1 cellular context compared by ENCODE assay signal in the genomic region with DNA sequence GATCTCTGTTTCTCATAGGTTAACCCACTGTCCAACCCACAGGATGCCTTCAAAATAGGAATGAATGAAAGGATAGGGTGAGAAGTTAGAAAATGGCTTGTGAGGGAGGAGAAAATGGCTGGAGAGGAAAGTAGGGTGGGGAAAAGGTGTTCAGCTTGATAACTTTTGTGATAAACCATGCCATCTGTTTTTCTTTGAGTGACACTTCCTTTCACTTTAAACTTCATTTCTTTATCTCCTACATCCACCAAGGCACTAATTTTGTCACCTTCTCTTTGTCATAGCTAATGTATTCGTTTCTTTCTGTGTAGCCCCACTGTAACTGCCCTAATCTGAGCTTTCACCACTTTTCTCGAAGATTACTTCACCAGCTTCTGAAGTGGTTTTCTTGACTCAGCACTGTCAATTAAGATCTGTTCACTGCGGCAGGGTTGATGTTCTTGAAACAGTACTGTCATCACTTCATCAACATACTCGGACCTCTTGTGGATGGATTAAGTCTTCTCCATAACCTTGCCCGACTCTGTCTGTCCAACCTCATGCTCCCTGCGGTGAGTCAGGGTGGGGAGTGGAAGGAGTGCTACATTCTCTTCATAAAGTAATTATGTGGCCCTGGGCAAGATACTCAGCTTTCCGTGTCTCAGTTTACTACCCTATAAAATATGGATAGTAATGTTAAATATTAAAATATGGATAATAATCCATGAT.
TF ChIP-seq lines count a peak whose summit lies in the region.

No MANE protein-coding gene starts in this region.

TF ChIP-seq in HEK293, 187 proteins besides CTCF, POLR2A, EP300 and RAD21 (continued from another document):
- TF ChIP-seq SP3 (tag by site-specific recombination; IDR thresholded peaks at IDR 0.05) (no peak), FEZF1 (tag by site-specific recombination; IDR thresholded peaks at IDR 0.05) (peak; percentile 81), ZFP3 (tag by site-specific recombination; IDR thresholded peaks at IDR 0.05; ENCODE audit: low read depth) (no peak), ZSCAN23 (tag by site-specific recombination; IDR thresholded peaks at IDR 0.05) (peak; percentile 59; the same call in 1 of the 2 replicates), ZNF121 (tag by site-specific recombination; IDR thresholded peaks at IDR 0.05) (no peak), ZNF133 (tag by site-specific recombination; IDR thresholded peaks at IDR 0.05) (no peak)
- TF ChIP-seq, protein P1, sequence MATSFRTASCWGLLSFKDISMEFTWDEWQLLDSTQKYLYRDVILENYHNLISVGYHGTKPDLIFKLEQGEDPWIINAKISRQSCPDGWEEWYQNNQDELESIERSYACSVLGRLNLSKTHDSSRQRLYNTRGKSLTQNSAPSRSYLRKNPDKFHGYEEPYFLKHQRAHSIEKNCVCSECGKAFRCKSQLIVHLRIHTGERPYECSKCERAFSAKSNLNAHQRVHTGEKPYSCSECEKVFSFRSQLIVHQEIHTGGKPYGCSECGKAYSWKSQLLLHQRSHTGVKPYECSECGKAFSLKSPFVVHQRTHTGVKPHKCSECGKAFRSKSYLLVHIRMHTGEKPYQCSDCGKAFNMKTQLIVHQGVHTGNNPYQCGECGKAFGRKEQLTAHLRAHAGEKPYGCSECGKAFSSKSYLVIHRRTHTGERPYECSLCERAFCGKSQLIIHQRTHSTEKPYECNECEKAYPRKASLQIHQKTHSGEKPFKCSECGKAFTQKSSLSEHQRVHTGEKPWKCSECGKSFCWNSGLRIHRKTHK (tag by site-specific recombination; IDR thresholded peaks at IDR 0.05): no peak
- TF ChIP-seq, protein P2, sequence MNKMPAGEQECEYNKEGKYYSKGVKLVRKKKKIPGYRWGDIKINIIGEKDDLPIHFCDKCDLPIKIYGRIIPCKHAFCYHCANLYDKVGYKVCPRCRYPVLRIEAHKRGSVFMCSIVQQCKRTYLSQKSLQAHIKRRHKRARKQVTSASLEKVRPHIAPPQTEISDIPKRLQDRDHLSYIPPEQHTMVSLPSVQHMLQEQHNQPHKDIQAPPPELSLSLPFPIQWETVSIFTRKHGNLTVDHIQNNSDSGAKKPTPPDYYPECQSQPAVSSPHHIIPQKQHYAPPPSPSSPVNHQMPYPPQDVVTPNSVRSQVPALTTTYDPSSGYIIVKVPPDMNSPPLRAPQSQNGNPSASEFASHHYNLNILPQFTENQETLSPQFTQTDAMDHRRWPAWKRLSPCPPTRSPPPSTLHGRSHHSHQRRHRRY (tag by site-specific recombination; IDR thresholded peaks at IDR 0.05): no peak
TF ChIP-seq in HEK293: peak in this region for 64.
